Comparison of ENCODE assay signal across 27 cellular contexts in genomic region chr2:232354069-232354468, GRCh38. TPM values are rescaled to one million over a fixed set of nuclear protein-coding genes. Genes with fewer than 3 reads are reported as not detected.
"Had no signal": no experiment of that assay in that cellular context is flagged by ENCODE, and none has a peak within 500 bp of the region (broad histone marks: within the 10 kb centered on the region; RNA-seq: fewer than 3 reads in every experiment).

No MANE protein-coding gene starts in this region.

- H3K4me1 ChIP-seq: uterus had no signal

- H3K4me3 ChIP-seq: coronary artery, esophagus squamous epithelium, gastrocnemius medialis, heart left ventricle, lung, ovary, psoas muscle, right atrium auricular region, tibial nerve, uterus had no signal

- H3K36me3 ChIP-seq: esophagus squamous epithelium, gastrocnemius medialis, heart left ventricle, ovary, right atrium auricular region, tibial nerve, uterus had no signal

- ATAC-seq: activated CD4-positive, alpha-beta T cell treated with anti-CD3 and anti-CD28 coated beads for 36 hours; gastrocnemius medialis; left colon; naive thymus-derived CD4-positive, alpha-beta T cell; psoas muscle; stimulated activated effector memory CD8-positive, alpha-beta T cell treated with anti-CD3 and anti-CD28 coated beads, Interleukin-12 subunit alpha, Interleukin-12 subunit beta, amount 100 ng/mL, for 72 hours; stimulated activated naive CD8-positive, alpha-beta T cell treated with anti-CD3 and anti-CD28 coated beads, Interleukin-15, amount 100 ng/mL, for 72 hours had no signal

- DNase-seq: activated B cell treated with CpG ODN at 0.5 μM for 24 hours; activated CD4-positive, alpha-beta T cell treated with anti-CD3 and anti-CD28 coated beads for 36 hours; activated CD4-positive, alpha-beta T cell treated with anti-CD3 and anti-CD28 coated beads, Interleukin-2, amount 50 U/mL, for 4 hours; activated CD8-positive, alpha-beta memory T cell treated with anti-CD3 and anti-CD28 coated beads for 24 hours; activated CD8-positive, alpha-beta memory T cell treated with anti-CD3 and anti-CD28 coated beads, Interleukin-2, amount 50 U/mL, for 4 hours; activated gamma-delta T cell treated with Interleukin-2 at 50 U/mL for 16 hours; activated T-cell treated with anti-CD3 and anti-CD28 coated beads, Interleukin-2, amount 50 U/mL, for 48 hours; amniotic stem cell; esophagus squamous epithelium; gastrocnemius medialis; islet precursor cell; naive thymus-derived CD4-positive, alpha-beta T cell; stimulated activated CD4-positive, alpha-beta T cell treated with anti-CD3 and anti-CD28 coated beads, Interleukin-1b, Interleukin-23, amount 100 ng/mL, for 48 hours; stimulated activated naive CD8-positive, alpha-beta T cell treated with anti-CD3 and anti-CD28 coated beads, Interleukin-15, amount 100 ng/mL, for 72 hours; T1000; uterus had no signal

- H3K27ac ChIP-seq: coronary artery, esophagus squamous epithelium, gastrocnemius medialis, heart left ventricle, ovary, psoas muscle, right atrium auricular region, tibial nerve, uterus had no signal

- H3K9me3 ChIP-seq: esophagus squamous epithelium, gastrocnemius medialis, heart left ventricle, ovary, psoas muscle, right atrium auricular region, tibial nerve, uterus had no signal

- H3K27me3 ChIP-seq: ovary had no signal

- FAIRE-seq: bronchial epithelial cell had no signal

RNA-seq across cellular contexts. Expression of gene ALPP, which starts 24.5 kb away (rescaled TPM):
- total RNA-seq: activated CD4-positive, alpha-beta T cell treated with anti-CD3 and anti-CD28 coated beads for 36 hours; bronchial epithelial cell; esophagus squamous epithelium; gastrocnemius medialis; heart left ventricle; psoas muscle; right atrium auricular region; skeletal muscle tissue; tibial nerve had no signal
- polyA plus RNA-seq: heart left ventricle; naive thymus-derived CD4-positive, alpha-beta T cell; ovary; psoas muscle had no signal

RNA-seq across cellular contexts. Expression of gene ALPG, which starts 52.6 kb away (rescaled TPM):
- total RNA-seq: activated B cell treated with CpG ODN at 0.5 μM for 24 hours; activated CD4-positive, alpha-beta T cell treated with anti-CD3 and anti-CD28 coated beads for 36 hours; bronchial epithelial cell; esophagus squamous epithelium; gastrocnemius medialis; heart left ventricle; naive thymus-derived CD4-positive, alpha-beta T cell; psoas muscle; right atrium auricular region; skeletal muscle tissue; tibial nerve; uterus had no signal
- polyA plus RNA-seq: heart left ventricle; naive thymus-derived CD4-positive, alpha-beta T cell; psoas muscle had no signal
